In the genomic region with DNA sequence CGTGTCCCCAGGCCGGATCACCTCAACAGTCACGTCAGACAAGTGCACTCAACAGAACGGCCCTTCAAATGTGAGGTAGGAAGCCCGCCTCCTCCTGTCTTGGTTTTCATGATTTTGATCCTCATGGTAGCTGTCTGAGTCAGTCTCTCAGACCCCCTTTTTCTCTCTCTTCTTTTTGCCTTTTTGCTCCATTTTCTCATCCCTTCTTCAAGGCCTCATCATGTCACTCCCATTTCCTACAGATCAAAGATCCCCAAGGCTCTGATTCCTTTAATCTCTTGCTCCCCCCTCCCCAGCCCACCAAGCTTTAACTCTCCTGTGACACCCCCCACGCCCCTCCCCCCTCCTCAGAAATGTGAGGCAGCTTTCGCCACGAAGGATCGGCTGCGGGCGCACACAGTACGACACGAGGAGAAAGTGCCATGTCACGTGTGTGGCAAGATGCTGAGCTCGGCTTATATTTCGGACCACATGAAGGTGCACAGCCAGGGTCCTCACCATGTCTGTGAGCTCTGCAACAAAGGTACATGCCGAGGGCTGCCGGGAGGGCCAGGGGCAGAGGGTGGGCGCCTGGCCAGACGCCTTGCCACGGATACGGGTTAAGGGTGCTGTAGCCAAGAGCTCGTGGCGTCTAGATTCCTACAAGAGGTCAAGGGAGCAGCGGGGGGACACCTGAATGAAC, we compare ENCODE assay signal across 8 cellular contexts. TPM values are rescaled to one million over a fixed set of nuclear protein-coding genes. Genes with fewer than 3 reads are reported as not detected.
DNase-seq lines count a peak whose midpoint lies in the region; ATAC-seq, FAIRE-seq and TF ChIP-seq lines count a peak whose summit lies in the region.

No MANE protein-coding gene starts in this region.

- no peaks in the 10 kb centered on the region for H3K9me3 ChIP-seq in KOPT-K1 (ENCODE audit: insufficient read depth, low read length, poor library complexity, severe bottlenecking)
- H3K9me3 ChIP-seq in K562 (replicated peaks; ENCODE audit: control insufficient read depth, insufficient read depth, low read depth, low read length) = no peaks in the 10 kb centered on the region
- no peaks in the 10 kb centered on the region for H3K9me3 ChIP-seq in mesodermal cell (ENCODE audit: control insufficient read depth, low read length)

- WGBS in K562 (ENCODE audit: insufficient coverage, low coverage, missing lambda C conversion rate) = under 1% methylated on average over 24 of the region's 25 CpGs
- 54 to 60% methylated on average over 23 to 25 of the region's 25 CpGs for WGBS in mesodermal cell (ENCODE audit: insufficient coverage in 2 of 2), 2 experiments

- H3K9me1 ChIP-seq in K562 (ENCODE audit: control insufficient read depth, insufficient read depth, low read length) = no peaks in the 10 kb centered on the region

- DNase-seq in AG10803 (ENCODE audit: low read depth) (no peak), K562 (ENCODE audit: extremely low read depth in 1 of 4, low spot score in 3 of 4) (peak in 1 of 4 experiments; percentile 48), H4 (ENCODE audit: low spot score) (no peak), mucosa of gallbladder (ENCODE audit: low spot score) (no peak)

- H3K27me3 ChIP-seq in K562 (ENCODE audit: control insufficient read depth in 2 of 2, insufficient read depth in 2 of 2, low read length in 2 of 2) = no peaks in the 10 kb centered on the region

- H2AFZ ChIP-seq in K562 (ENCODE audit: low read depth, low read length) = no peak overlapping the region

- H3K4me2 ChIP-seq in K562 (ENCODE audit: insufficient read depth, low read length) = peak overlapping the region; percentile 91

- ATAC-seq in K562 (no peak), GM18519 (IDR thresholded peaks at IDR 0.05; ENCODE audit: low FRiP score, unreplicated experiment) (no peak), GM18873 (IDR thresholded peaks at IDR 0.05; ENCODE audit: low FRiP score, unreplicated experiment) (no peak)

- H3K4me1 ChIP-seq in K562 (replicated peaks in 1 of 2; ENCODE audit: control insufficient read depth in 2 of 2, insufficient read depth in 2 of 2, low read length in 2 of 2) = peaks cover 49 to 74% of the 10 kb centered on the region in 2 experiments
- peaks cover 37% of the 10 kb centered on the region for H3K4me1 ChIP-seq in mesodermal cell (ENCODE audit: control insufficient read depth, insufficient read depth, low read length, poor library complexity, severe bottlenecking)

- H3K27ac ChIP-seq in KOPT-K1 (ENCODE audit: low read depth, low read length, poor library complexity, severe bottlenecking) = peak overlapping the region; percentile 98
- peak overlapping the region; percentile 88 for H3K27ac ChIP-seq in K562 (ENCODE audit: extremely low read depth, low read depth, low read length)
- peak overlapping the region; percentile 80 for H3K27ac ChIP-seq in mesodermal cell (ENCODE audit: low read depth, low read length, severe bottlenecking)

- BruUV-seq in K562 (replicated peaks; lab: Mats Ljungman, UMichigan) = no TSS peak

- peaks cover 47% of the 10 kb centered on the region for H3K79me2 ChIP-seq in K562 (ENCODE audit: control insufficient read depth, insufficient read depth, low read length)

- FAIRE-seq in K562 (lab: Jason Lieb, UNC) = no peak

- intact Hi-C loops in K562 (cut with micrococcal nuclease) = no loop called here

- peaks cover 23% of the 10 kb centered on the region; the same call in 1 of the 2 replicates for H4K20me1 ChIP-seq in K562 (replicated peaks; ENCODE audit: control insufficient read depth, insufficient read depth, low read length)

- peaks cover 49% of the 10 kb centered on the region for H3K36me3 ChIP-seq in KOPT-K1 (ENCODE audit: insufficient read depth, low read length)
- peaks cover 50% of the 10 kb centered on the region for H3K36me3 ChIP-seq in K562 (ENCODE audit: control insufficient read depth, insufficient read depth, low read length)
- H3K36me3 ChIP-seq in mesodermal cell (ENCODE audit: control insufficient read depth, insufficient read depth, low read length) = peaks cover 38% of the 10 kb centered on the region

- POLR2A ChIA-PET in K562 (lab: Yijun Ruan, JAX) = interaction anchor here (0.5 to 2.7 kb wide), 7 partner anchors 11 to 745 kb away, joined by 3 to 8 read pairs (median 3); a partner anchor contains a TSS

- CTCF ChIA-PET in K562 (lab: Yijun Ruan, JAX; ENCODE audit: low intra/inter-chr PET ratio) = interaction anchor here (1.1 kb wide), 1 partner anchor 8 kb away, joined by 3 read pairs; no protein-coding TSS in a partner anchor

- H3K4me3 ChIP-seq in AG10803 (ENCODE audit: low read length) = peak overlapping the region; percentile 71
- H3K4me3 ChIP-seq in K562 = peak overlapping the region; percentile 60
- peak overlapping the region; percentile 62 for H3K4me3 ChIP-seq in mesodermal cell (ENCODE audit: extremely low read depth, insufficient read depth, low read length, poor library complexity, severe bottlenecking)

- TF ChIP-seq EP300 in K562 (IDR thresholded peaks at IDR 0.05; ENCODE audit: low read length) = no peak

- no peak for TF ChIP-seq POLR2A in K562 (conservative IDR thresholded peaks at IDR 0.05)

- TF ChIP-seq CTCF in AG10803 (conservative IDR thresholded peaks at IDR 0.05; ENCODE audit: low read length) = no peak
- no peak for TF ChIP-seq CTCF in K562 (IDR thresholded peaks at IDR 0.05 in 2 of 3, conservative IDR thresholded peaks at IDR 0.05 in 1 of 3; ENCODE audit: insufficient read depth in 2 of 3, low read depth in 1 of 3, low read length in 3 of 3)

- H3K9ac ChIP-seq in K562 (ENCODE audit: insufficient read depth in 1 of 2, low read depth in 2 of 2, low read length in 2 of 2) = peak overlapping the region; percentile 84 to 100

- in situ Hi-C loops in K562 (cut with MboI) = no loop called here

- TF ChIP-seq RAD21 in K562 (CRISPR knock-in tag; conservative IDR thresholded peaks at IDR 0.05 in 1 of 2, IDR thresholded peaks at IDR 0.05 in 1 of 2) = no peak

RNA-seq across cellular contexts. Expression of a gene that starts 2.0 kb away (rescaled TPM):
- 95.3 and 227 TPM in 2 replicates for total RNA-seq in K562 (2011; cell fraction: chromatin; rRNA removed; ENCODE audit: low replicate concordance)
- total RNA-seq in K562 (2011; cell fraction: nucleolus; rRNA removed) = 242 and 255 TPM in 2 replicates
- total RNA-seq in K562 (2011; cell fraction: nucleoplasm; rRNA removed) = 165 and 167 TPM in 2 replicates
- total RNA-seq in K562 (2014; rRNA removed) (414 and 504 TPM in 2 replicates), K562 (2014; rRNA removed; fragmentation: Illumina TruSeq; extraction: Trizol) (196 and 250 TPM in 2 replicates), K562 (2015; rRNA removed; fragmentation: Illumina TruSeq; extraction: Trizol) (378 and 386 TPM in 2 replicates), K562 (2021) (518 and 532 TPM in 2 replicates), mucosa of gallbladder (192 TPM)
- polyA plus RNA-seq in K562 (2011; rRNA removed) (216 and 275 TPM in 2 replicates), K562 (2014; fragmentation: Illumina TruSeq; extraction: Trizol) (420 and 592 TPM in 2 replicates), K562 (2014; fragmentation: Nextera tagmentation; extraction: Ambion mirVana) (10 to 100 TPM; 45.4 to 59.3 TPM), K562 (2014; rRNA removed) (225 and 259 TPM in 2 replicates)
- polyA plus RNA-seq in K562 (2011; cell fraction: cytosol; rRNA removed) = 302 and 460 TPM in 2 replicates
- 274 and 319 TPM in 2 replicates for polyA plus RNA-seq in K562 (2011; cell fraction: nucleus; rRNA removed)
- polyA plus RNA-seq in K562 (2012) = 576 and 597 TPM in 2 replicates
- 238 and 356 TPM in 2 replicates for polyA minus RNA-seq in K562 (2011; rRNA and poly(A)+ RNA removed)
- polyA minus RNA-seq in K562 (2011; cell fraction: cytosol; rRNA and poly(A)+ RNA removed) = 360 and 377 TPM in 2 replicates
- polyA minus RNA-seq in K562 (2011; cell fraction: nucleus; rRNA and poly(A)+ RNA removed) = 72.8 and 95.2 TPM in 2 replicates
- 311 TPM for polyA plus RNA-seq in mesodermal cell (2013, experiment 1 of 2)
- polyA plus RNA-seq in mesodermal cell (2013, experiment 2 of 2) = 290 TPM
- total RNA-seq in H4 (2014; rRNA removed; shearing (Covaris generic)) = 84.6 and 135 TPM in 2 replicates

RNA-seq across cellular contexts. Expression of a gene that starts 3.6 kb away (rescaled TPM):
- total RNA-seq in K562 (2011; cell fraction: chromatin; rRNA removed; ENCODE audit: low replicate concordance) = 2.5 and 4.2 TPM in 2 replicates
- 1.7 and 2.8 TPM in 2 replicates for total RNA-seq in K562 (2011; cell fraction: nucleolus; rRNA removed)
- total RNA-seq in K562 (2011; cell fraction: nucleoplasm; rRNA removed) = 2.1 and 6.5 TPM in 2 replicates
- total RNA-seq in K562 (2014; rRNA removed) (0.16 and 0.27 TPM in 2 replicates), K562 (2014; rRNA removed; fragmentation: Illumina TruSeq; extraction: Trizol) (0.11 TPM in 1 of 2 replicates, not detected in the other), K562 (2015; rRNA removed; fragmentation: Illumina TruSeq; extraction: Trizol) (0.25 and 0.38 TPM in 2 replicates), K562 (2021) (0.69 and 1.2 TPM in 2 replicates), mucosa of gallbladder (20.8 TPM)
- polyA plus RNA-seq in K562 (2011; rRNA removed) (0.42 and 0.96 TPM in 2 replicates), K562 (2014; fragmentation: Illumina TruSeq; extraction: Trizol) (0.28 and 0.46 TPM in 2 replicates), K562 (2014; fragmentation: Nextera tagmentation; extraction: Ambion mirVana) (not detected), K562 (2014; rRNA removed) (0.81 and 1.0 TPM in 2 replicates)
- polyA plus RNA-seq in K562 (2011; cell fraction: cytosol; rRNA removed) = 0.48 and 0.60 TPM in 2 replicates
- 9.4 and 12.9 TPM in 2 replicates for polyA plus RNA-seq in K562 (2011; cell fraction: nucleus; rRNA removed)
- 0.72 and 1.4 TPM in 2 replicates for polyA plus RNA-seq in K562 (2012)
- polyA minus RNA-seq in K562 (2011; rRNA and poly(A)+ RNA removed) = 0.25 and 0.30 TPM in 2 replicates
- polyA minus RNA-seq in K562 (2011; cell fraction: cytosol; rRNA and poly(A)+ RNA removed) = not detected in 2 replicates
- 1.3 and 1.6 TPM in 2 replicates for polyA minus RNA-seq in K562 (2011; cell fraction: nucleus; rRNA and poly(A)+ RNA removed)
- polyA plus RNA-seq in mesodermal cell (2013, experiment 1 of 2) = 32.8 TPM
- polyA plus RNA-seq in mesodermal cell (2013, experiment 2 of 2) = 25.6 TPM
- total RNA-seq in H4 (2014; rRNA removed; shearing (Covaris generic)) = 0.14 and 1.0 TPM in 2 replicates

RNA-seq across cellular contexts. Expression of a gene that starts 7.6 kb away (rescaled TPM):
- 8.4 and 14.4 TPM in 2 replicates for total RNA-seq in K562 (2011; cell fraction: chromatin; rRNA removed; ENCODE audit: low replicate concordance)
- total RNA-seq in K562 (2011; cell fraction: nucleolus; rRNA removed) = 14.2 and 16.0 TPM in 2 replicates
- total RNA-seq in K562 (2011; cell fraction: nucleoplasm; rRNA removed) = 11.1 and 12.8 TPM in 2 replicates
- total RNA-seq in K562 (2014; rRNA removed) (58.2 and 68.3 TPM in 2 replicates), K562 (2014; rRNA removed; fragmentation: Illumina TruSeq; extraction: Trizol) (16.5 and 16.8 TPM in 2 replicates), K562 (2015; rRNA removed; fragmentation: Illumina TruSeq; extraction: Trizol) (40.7 and 42.2 TPM in 2 replicates), K562 (2021) (33.3 and 36.0 TPM in 2 replicates), mucosa of gallbladder (38.9 TPM)
- polyA plus RNA-seq in K562 (2011; rRNA removed) (15.4 and 16.6 TPM in 2 replicates), K562 (2014; fragmentation: Illumina TruSeq; extraction: Trizol) (15.7 and 26.0 TPM in 2 replicates), K562 (2014; fragmentation: Nextera tagmentation; extraction: Ambion mirVana) (1 to 10 TPM; 1.4 to 4.5 TPM), K562 (2014; rRNA removed) (42.8 and 51.3 TPM in 2 replicates)
- polyA plus RNA-seq in K562 (2011; cell fraction: cytosol; rRNA removed) = 16.9 and 23.2 TPM in 2 replicates
- 11.9 and 16.8 TPM in 2 replicates for polyA plus RNA-seq in K562 (2011; cell fraction: nucleus; rRNA removed)
- 21.5 and 32.5 TPM in 2 replicates for polyA plus RNA-seq in K562 (2012)
- polyA minus RNA-seq in K562 (2011; rRNA and poly(A)+ RNA removed) = 5.3 and 7.0 TPM in 2 replicates
- polyA minus RNA-seq in K562 (2011; cell fraction: cytosol; rRNA and poly(A)+ RNA removed) = 7.3 and 12.9 TPM in 2 replicates
- polyA minus RNA-seq in K562 (2011; cell fraction: nucleus; rRNA and poly(A)+ RNA removed) = 10.0 and 13.6 TPM in 2 replicates
- 50.1 TPM for polyA plus RNA-seq in mesodermal cell (2013, experiment 1 of 2)
- 40.6 TPM for polyA plus RNA-seq in mesodermal cell (2013, experiment 2 of 2)
- 43.4 and 46.3 TPM in 2 replicates for total RNA-seq in H4 (2014; rRNA removed; shearing (Covaris generic))

RNA-seq across cellular contexts. Expression of a gene that starts 11.9 kb away (rescaled TPM):
- 2.1 and 2.7 TPM in 2 replicates for total RNA-seq in K562 (2011; cell fraction: chromatin; rRNA removed; ENCODE audit: low replicate concordance)
- total RNA-seq in K562 (2011; cell fraction: nucleolus; rRNA removed) = 0.83 and 2.1 TPM in 2 replicates
- total RNA-seq in K562 (2011; cell fraction: nucleoplasm; rRNA removed) = 1.6 and 6.8 TPM in 2 replicates
- 0.53 and 1.00 TPM in 2 replicates for total RNA-seq in K562 (2014; rRNA removed)
- 0.41 and 0.65 TPM in 2 replicates for total RNA-seq in K562 (2014; rRNA removed; fragmentation: Illumina TruSeq; extraction: Trizol)
- 0.76 and 0.98 TPM in 2 replicates for total RNA-seq in K562 (2015; rRNA removed; fragmentation: Illumina TruSeq; extraction: Trizol)
- total RNA-seq in K562 (2021) = 1.4 and 1.9 TPM in 2 replicates
- 0.39 and 1.1 TPM in 2 replicates for polyA plus RNA-seq in K562 (2011; rRNA removed)
- 0.21 and 0.86 TPM in 2 replicates for polyA plus RNA-seq in K562 (2011; cell fraction: cytosol; rRNA removed)
- polyA plus RNA-seq in K562 (2011; cell fraction: nucleus; rRNA removed) = 2.9 and 3.4 TPM in 2 replicates
- 2.1 and 3.5 TPM in 2 replicates for polyA plus RNA-seq in K562 (2012)
- 0.43 and 0.69 TPM in 2 replicates for polyA plus RNA-seq in K562 (2014; fragmentation: Illumina TruSeq; extraction: Trizol)
- not detected for polyA plus RNA-seq in K562 (2014; fragmentation: Nextera tagmentation; extraction: Ambion mirVana)
- polyA plus RNA-seq in K562 (2014; rRNA removed) = 0.66 and 1.1 TPM in 2 replicates
- polyA minus RNA-seq in K562 (2011; rRNA and poly(A)+ RNA removed) = 0.53 and 1.0 TPM in 2 replicates
- 2.4 and 2.7 TPM in 2 replicates for polyA minus RNA-seq in K562 (2011; cell fraction: cytosol; rRNA and poly(A)+ RNA removed)
- polyA minus RNA-seq in K562 (2011; cell fraction: nucleus; rRNA and poly(A)+ RNA removed) = 0.94 and 2.2 TPM in 2 replicates
- polyA plus RNA-seq in mesodermal cell (2013, experiment 1 of 2) = 6.5 TPM
- polyA plus RNA-seq in mesodermal cell (2013, experiment 2 of 2) = 6.7 TPM
- total RNA-seq in H4 (2014; rRNA removed; shearing (Covaris generic)) = 83.0 and 87.2 TPM in 2 replicates
- total RNA-seq in mucosa of gallbladder = 253 TPM

RNA-seq across cellular contexts. Expression of a gene that starts 17.8 kb away (rescaled TPM):
- 212 and 457 TPM in 2 replicates for total RNA-seq in K562 (2011; cell fraction: chromatin; rRNA removed; ENCODE audit: low replicate concordance)
- 330 and 338 TPM in 2 replicates for total RNA-seq in K562 (2011; cell fraction: nucleolus; rRNA removed)
- 225 and 251 TPM in 2 replicates for total RNA-seq in K562 (2011; cell fraction: nucleoplasm; rRNA removed)
- total RNA-seq in K562 (2014; rRNA removed) (131 and 146 TPM in 2 replicates), K562 (2014; rRNA removed; fragmentation: Illumina TruSeq; extraction: Trizol) (84.2 and 106 TPM in 2 replicates), K562 (2015; rRNA removed; fragmentation: Illumina TruSeq; extraction: Trizol) (115 and 117 TPM in 2 replicates), K562 (2021) (146 and 156 TPM in 2 replicates), mucosa of gallbladder (21.6 TPM)
- polyA plus RNA-seq in K562 (2011; rRNA removed) (232 and 251 TPM in 2 replicates), K562 (2014; fragmentation: Illumina TruSeq; extraction: Trizol) (144 and 171 TPM in 2 replicates), K562 (2014; fragmentation: Nextera tagmentation; extraction: Ambion mirVana) (10 to 100 TPM in 1 of 2 experiments, 1 to 10 TPM in 1; 8.7 to 18.2 TPM), K562 (2014; rRNA removed) (180 and 185 TPM in 2 replicates)
- polyA plus RNA-seq in K562 (2011; cell fraction: cytosol; rRNA removed) = 202 and 227 TPM in 2 replicates
- polyA plus RNA-seq in K562 (2011; cell fraction: nucleus; rRNA removed) = 549 and 656 TPM in 2 replicates
- polyA plus RNA-seq in K562 (2012) = 111 and 163 TPM in 2 replicates
- polyA minus RNA-seq in K562 (2011; rRNA and poly(A)+ RNA removed) = 154 and 186 TPM in 2 replicates
- 92.9 and 122 TPM in 2 replicates for polyA minus RNA-seq in K562 (2011; cell fraction: cytosol; rRNA and poly(A)+ RNA removed)
- 267 and 269 TPM in 2 replicates for polyA minus RNA-seq in K562 (2011; cell fraction: nucleus; rRNA and poly(A)+ RNA removed)
- 88.2 TPM for polyA plus RNA-seq in mesodermal cell (2013, experiment 1 of 2)
- polyA plus RNA-seq in mesodermal cell (2013, experiment 2 of 2) = 82.6 TPM
- 60.9 and 72.7 TPM in 2 replicates for total RNA-seq in H4 (2014; rRNA removed; shearing (Covaris generic))
